ENCODE assay signal across 20 cellular contexts in genomic region chr2:101748000-101748399, GRCh38. TPM values are rescaled to one million over a fixed set of nuclear protein-coding genes. Genes with fewer than 3 reads are reported as not detected.
DNase-seq lines count a peak whose midpoint lies in the region; ATAC-seq and TF ChIP-seq lines count a peak whose summit lies in the region.
"Had no signal": no experiment of that assay in that cellular context is flagged by ENCODE, and none has a peak within 500 bp of the region (broad histone marks: within the 10 kb centered on the region; RNA-seq: fewer than 3 reads in every experiment).

No MANE protein-coding gene starts in this region.

- no peak for TF ChIP-seq CTCF in foreskin fibroblast (IDR thresholded peaks at IDR 0.05; ENCODE audit: low read depth, low read length)

- H4K20me1 ChIP-seq in GM23248 (ENCODE audit: insufficient read depth), result peaks cover 24% of the 10 kb centered on the region

- no peaks in the 10 kb centered on the region for H3K27me3 Mint-ChIP-seq in stimulated activated naive B cell treated with anti-CD40 and anti-IgM and Interleukin-4, amounts not matched to agents 10 μg/mL and 1 μg/mL and 100 μg/mL, for 72 hours
- H3K27me3 Mint-ChIP-seq: T-cell had no signal

- H3K9me3 Mint-ChIP-seq in stimulated activated naive B cell treated with anti-CD40 and anti-IgM and Interleukin-4, amounts not matched to agents 10 μg/mL and 1 μg/mL and 100 μg/mL, for 72 hours, result no peaks in the 10 kb centered on the region
- H3K9me3 Mint-ChIP-seq: stimulated activated effector memory CD8-positive, alpha-beta T cell treated with anti-CD3 and anti-CD28 coated beads, Interleukin-12 subunit alpha, Interleukin-12 subunit beta, amount 100 ng/mL, for 72 hours; T-cell had no signal

- no peak overlapping the region for H3K4me3 Mint-ChIP-seq in stimulated activated naive B cell treated with anti-CD40 and anti-IgM and Interleukin-4, amounts not matched to agents 10 μg/mL and 1 μg/mL and 100 μg/mL, for 72 hours
- H3K4me3 Mint-ChIP-seq: stimulated activated effector memory CD8-positive, alpha-beta T cell treated with anti-CD3 and anti-CD28 coated beads, Interleukin-12 subunit alpha, Interleukin-12 subunit beta, amount 100 ng/mL, for 72 hours had no signal

- peaks cover 16 to 25% of the 10 kb centered on the region in 2 donors for H3K36me3 Mint-ChIP-seq in stimulated activated naive B cell treated with anti-CD40 and anti-IgM and Interleukin-4, amounts not matched to agents 10 μg/mL and 1 μg/mL and 100 μg/mL, for 72 hours
- H3K36me3 Mint-ChIP-seq: stimulated activated effector memory CD8-positive, alpha-beta T cell treated with anti-CD3 and anti-CD28 coated beads, Interleukin-12 subunit alpha, Interleukin-12 subunit beta, amount 100 ng/mL, for 72 hours had no signal

- no peak for DNase-seq in GM23248
- no peak for DNase-seq in left lobe of liver (ENCODE audit: low spot score)
- no peak for DNase-seq in stimulated activated naive B cell treated with anti-CD40 and anti-IgM and Interleukin-4, amounts not matched to agents 10 μg/mL and 1 μg/mL and 100 μg/mL, for 72 hours
- no peak for DNase-seq in NCI-H1930 (lab: John Stamatoyannopoulos, UW)
- no peak for DNase-seq in foreskin fibroblast
- DNase-seq in 8988T, result no peak
- DNase-seq: activated CD8-positive, alpha-beta memory T cell treated with anti-CD3 and anti-CD28 coated beads, Interleukin-2, amount 50 U/mL, for 48 hours; body of pancreas; dermis blood vessel endothelial cell; foreskin keratinocyte; hypothalamus; lower lobe of right lung; NCI-H226; NCI-H774; pancreas; PC-3; T-cell; tibial artery had no signal

- H3K9me3 ChIP-seq in GM23248 (ENCODE audit: low read depth), result no peaks in the 10 kb centered on the region
- H3K9me3 ChIP-seq: body of pancreas, lower lobe of right lung, pancreas, tibial artery had no signal

- H3F3A ChIP-seq in GM23248 (ENCODE audit: insufficient read depth), result peaks cover 50% of the 10 kb centered on the region

- no peaks in the 10 kb centered on the region for H3K36me3 ChIP-seq in GM23248 (ENCODE audit: low read depth)
- H3K36me3 ChIP-seq: lower lobe of right lung, pancreas, tibial artery had no signal

- peaks cover 84% of the 10 kb centered on the region for H3K79me2 ChIP-seq in GM23248 (ENCODE audit: insufficient read depth)

- H3K9ac ChIP-seq in GM23248, result no peak overlapping the region

- H2AFZ ChIP-seq in GM23248, result no peak overlapping the region

- in situ Hi-C loops in GM23248 (cut with MboI), result no loop called here

- ATAC-seq in left lobe of liver, result peak; percentile 43
- no peak for ATAC-seq in stimulated activated naive B cell treated with anti-CD40 and anti-IgM and Interleukin-4, amounts not matched to agents 10 μg/mL and 1 μg/mL and 100 μg/mL, for 72 hours (replicated peaks)
- ATAC-seq: body of pancreas; foreskin keratinocyte; lower lobe of right lung; PC-3; stimulated activated effector memory CD8-positive, alpha-beta T cell treated with anti-CD3 and anti-CD28 coated beads, Interleukin-12 subunit alpha, Interleukin-12 subunit beta, amount 100 ng/mL, for 72 hours; T-cell had no signal

- no peak overlapping the region for H3K4me3 ChIP-seq in GM23248
- H3K4me3 ChIP-seq in foreskin fibroblast (ENCODE audit: low read depth in 1 of 2, low read length in 2 of 2), result no peak overlapping the region
- H3K4me3 ChIP-seq: body of pancreas, lower lobe of right lung, pancreas, tibial artery had no signal

- H3K27me3 ChIP-seq in GM23248 (replicated peaks; ENCODE audit: insufficient read depth), result no peaks in the 10 kb centered on the region
- H3K27me3 ChIP-seq: body of pancreas, foreskin keratinocyte, pancreas, tibial artery had no signal

- H3K27ac ChIP-seq in GM23248, result peak overlapping the region; percentile 79; the same call in 1 of the 2 replicates
- peak overlapping the region; percentile 75 for H3K27ac ChIP-seq in angular gyrus (ENCODE audit: low read depth, low read length)
- H3K27ac ChIP-seq: body of pancreas, foreskin keratinocyte, lower lobe of right lung, pancreas had no signal

- 94 to 100% methylated on average over 1 of the region's 1 CpG for whole genome bisulfite sequencing in GM23248 (ENCODE audit: low coverage in 1 of 2, low lambda C conversion rate in 2 of 2, missing lambda C conversion rate in 2 of 2), 2 experiments

- peak overlapping the region; percentile 72 for H3K27ac Mint-ChIP-seq in stimulated activated naive B cell treated with anti-CD40 and anti-IgM and Interleukin-4, amounts not matched to agents 10 μg/mL and 1 μg/mL and 100 μg/mL, for 72 hours
- H3K27ac Mint-ChIP-seq: stimulated activated effector memory CD8-positive, alpha-beta T cell treated with anti-CD3 and anti-CD28 coated beads, Interleukin-12 subunit alpha, Interleukin-12 subunit beta, amount 100 ng/mL, for 72 hours had no signal

- H3K9me2 ChIP-seq in GM23248 (ENCODE audit: insufficient read depth), result no peaks in the 10 kb centered on the region

- no peak overlapping the region for H3K4me2 ChIP-seq in GM23248 (ENCODE audit: unreplicated experiment)

- H3K4me1 ChIP-seq in GM23248 (ENCODE audit: insufficient read depth), result peaks cover 64% of the 10 kb centered on the region

- peaks cover 45 to 82% of the 10 kb centered on the region in 2 donors for H3K4me1 Mint-ChIP-seq in stimulated activated naive B cell treated with anti-CD40 and anti-IgM and Interleukin-4, amounts not matched to agents 10 μg/mL and 1 μg/mL and 100 μg/mL, for 72 hours

RNA-seq across cellular contexts. Expression of gene MAP4K4, which starts 50.5 kb away (rescaled TPM):
- 107 and 115 TPM in 2 replicates for total RNA-seq in GM23248 (2014; rRNA removed; shearing (Covaris generic))
- polyA plus RNA-seq in GM23248 (2016; fragmentation: Nextera tagmentation; extraction: Ambion mirVana), result 19.9 and 20.3 TPM in 2 replicates
- total RNA-seq in left lobe of liver, result 30.2 TPM
